Comparison of ENCODE assay signal across 8 cellular contexts in genomic region chr17:81703747-81704654, GRCh38. TPM values are rescaled to one million over a fixed set of nuclear protein-coding genes. Genes with fewer than 3 reads are reported as not detected.
DNase-seq lines count a peak whose midpoint lies in the region; ATAC-seq and TF ChIP-seq lines count a peak whose summit lies in the region.

No MANE protein-coding gene starts in this region.

- CTCF ChIA-PET in MCF 10A (lab: Yijun Ruan, JAX), result interaction anchor here (0.6 to 0.7 kb wide), 2 partner anchors 27 to 309 kb away, joined by 3 to 5 read pairs; no protein-coding TSS in a partner anchor

- POLR2A ChIA-PET in MCF 10A (lab: Yijun Ruan, JAX), result interaction anchor here (0.6 to 3.9 kb wide), 29 partner anchors 9 to 332 kb away, joined by 3 to 122 read pairs (median 6); partner anchors contain the start of genes ARL16, CCDC137, FAAP100 and HGS

- TSS peak; percentile 18 for BruUV-seq in MCF 10A (replicated peaks; lab: Mats Ljungman, UMichigan)

- in situ Hi-C loops in ACHN (cut with HindIII; ENCODE audit: low pct_ligation_motif_present, low pct_unique_long_range_greater_than_20kb, low sequenced_read_pairs), result no loop called here

- intact Hi-C loops in CD14-positive monocyte (cut with micrococcal nuclease), result loop anchor here (1.0 to 5.0 kb wide), 3 partner anchors 20 to 37 kb away; partner anchors contain the start of genes ARL16 (in 1 of the 2), CCDC137 (in 1 of the 2), HGS (in 1 of the 2) and OXLD1 (in 1 of the 2)
- intact Hi-C loops in MCF 10A (cut with micrococcal nuclease), result loop anchor here (1.0 kb wide), 1 partner anchor 7 kb away; no protein-coding TSS in a partner anchor

- DNase-seq in CD14-positive monocyte (ENCODE audit: low spot score) (no peak), MCF 10A (ENCODE audit: unreplicated experiment) (no peak), ACHN (no peak)
- DNase-seq in effector CD4-positive, alpha-beta T cell, result no peak

- peaks cover 0 to 2% (median 0%) of the 10 kb centered on the region in 7 donors for H3K9me3 Mint-ChIP-seq in CD14-positive monocyte
- no peaks in the 10 kb centered on the region for H3K9me3 Mint-ChIP-seq in MCF 10A (ENCODE audit: unreplicated experiment)

- H3K4me1 ChIP-seq in mesodermal cell (ENCODE audit: control insufficient read depth, insufficient read depth, low read length, poor library complexity, severe bottlenecking), result peaks cover 13% of the 10 kb centered on the region

- H3K27me3 Mint-ChIP-seq in CD14-positive monocyte (ENCODE audit: low read depth in 3 of 3) (peaks cover 0 to 5% (median 0%) of the 10 kb centered on the region in 3 donors), MCF 10A (ENCODE audit: insufficient read depth, unreplicated experiment) (no peaks in the 10 kb centered on the region)

- H3K27ac Mint-ChIP-seq in CD14-positive monocyte, result peak overlapping the region in 6 of 7 donors; percentile 42 to 93 (median 74)
- peak overlapping the region; percentile 97 for H3K27ac Mint-ChIP-seq in MCF 10A (ENCODE audit: low read depth, unreplicated experiment)

- H3K36me3 ChIP-seq in mesodermal cell (ENCODE audit: control insufficient read depth, insufficient read depth, low read length), result peaks cover 62% of the 10 kb centered on the region

- WGBS in mesodermal cell (ENCODE audit: insufficient coverage in 2 of 2), 2 experiments, result 24 to 28% methylated on average over 18 to 20 of the region's 27 CpGs

- ATAC-seq in HG03439 (IDR thresholded peaks at IDR 0.05; ENCODE audit: unreplicated experiment) (peak; percentile 3), GM21723 (IDR thresholded peaks at IDR 0.05; ENCODE audit: unreplicated experiment) (no peak), HG02938 (IDR thresholded peaks at IDR 0.05; ENCODE audit: unreplicated experiment) (no peak)

- no peak for TF ChIP-seq CTCF in CD14-positive monocyte (IDR thresholded peaks at IDR 0.05)
- TF ChIP-seq CTCF in MCF 10A (IDR thresholded peaks at IDR 0.05; ENCODE audit: unreplicated experiment), result no peak

- H3K27ac ChIP-seq in mesodermal cell (ENCODE audit: low read depth, low read length, severe bottlenecking), result peak overlapping the region; percentile 88

- H3K4me3 Mint-ChIP-seq in CD14-positive monocyte (peak overlapping the region; percentile 70 to 78), MCF 10A (ENCODE audit: unreplicated experiment) (peak overlapping the region; percentile 98)

- H3K9me3 ChIP-seq in mesodermal cell (ENCODE audit: control insufficient read depth, low read length), result no peaks in the 10 kb centered on the region

- H3K4me1 Mint-ChIP-seq in CD14-positive monocyte (peaks cover 29% of the 10 kb centered on the region), MCF 10A (ENCODE audit: insufficient read depth, unreplicated experiment) (peaks cover 12% of the 10 kb centered on the region)

- H3K4me3 ChIP-seq in mesodermal cell (ENCODE audit: extremely low read depth, insufficient read depth, low read length, poor library complexity, severe bottlenecking), result peak overlapping the region; percentile 92

- peaks cover 35 to 66% of the 10 kb centered on the region in 2 donors for H3K36me3 Mint-ChIP-seq in CD14-positive monocyte
- H3K36me3 Mint-ChIP-seq in MCF 10A (ENCODE audit: insufficient read depth, unreplicated experiment), result peaks cover 70% of the 10 kb centered on the region

RNA-seq across cellular contexts. Expression of gene MRPL12, which starts 0.8 kb away (rescaled TPM):
- 10 to 100 TPM; 38.3 to 57.0 TPM for polyA plus RNA-seq in CD14-positive monocyte
- total RNA-seq in MCF 10A (2022), result 82.6 and 143 TPM in 2 replicates
- 69.7 TPM for polyA plus RNA-seq in mesodermal cell (2013, experiment 1 of 2)
- 65.7 TPM for polyA plus RNA-seq in mesodermal cell (2013, experiment 2 of 2)

RNA-seq across cellular contexts. Expression of gene SLC25A10, which starts 8.1 kb away (rescaled TPM):
- polyA plus RNA-seq in CD14-positive monocyte, result 1 to 10 TPM; 1.9 to 2.3 TPM
- 5.1 and 9.5 TPM in 2 replicates for total RNA-seq in MCF 10A (2022)
- polyA plus RNA-seq in mesodermal cell (2013, experiment 1 of 2), result 8.7 TPM
- 8.1 TPM for polyA plus RNA-seq in mesodermal cell (2013, experiment 2 of 2)

RNA-seq across cellular contexts. Expression of gene HGS, which starts 20.2 kb away (rescaled TPM):
- polyA plus RNA-seq in CD14-positive monocyte, result 10 to 100 TPM; 19.3 to 28.0 TPM
- total RNA-seq in MCF 10A (2022), result 160 and 178 TPM in 2 replicates
- polyA plus RNA-seq in mesodermal cell (2013, experiment 1 of 2), result 117 TPM
- 80.5 TPM for polyA plus RNA-seq in mesodermal cell (2013, experiment 2 of 2)

RNA-seq across cellular contexts. Expression of gene ARL16, which starts 20.4 kb away (rescaled TPM):
- 10 to 100 TPM; 17.6 to 28.7 TPM for polyA plus RNA-seq in CD14-positive monocyte
- total RNA-seq in MCF 10A (2022), result 34.8 and 38.6 TPM in 2 replicates
- polyA plus RNA-seq in mesodermal cell (2013, experiment 1 of 2), result 51.9 TPM
- polyA plus RNA-seq in mesodermal cell (2013, experiment 2 of 2), result 41.2 TPM

RNA-seq across cellular contexts. Expression of gene CCDC137, which starts 37.5 kb away (rescaled TPM):
- polyA plus RNA-seq in CD14-positive monocyte, result 1 to 10 TPM; 2.4 to 3.6 TPM
- 23.9 and 27.1 TPM in 2 replicates for total RNA-seq in MCF 10A (2022)
- polyA plus RNA-seq in mesodermal cell (2013, experiment 1 of 2), result 18.6 TPM
- 17.7 TPM for polyA plus RNA-seq in mesodermal cell (2013, experiment 2 of 2)
